In genomic region chrX:101686574-101686973, GRCh38 we compare ENCODE assay signal across 15 cellular contexts.
"Had no signal": no experiment of that assay in that cellular context is flagged by ENCODE, and none has a peak within 500 bp of the region (broad histone marks: within the 10 kb centered on the region; RNA-seq: fewer than 3 reads in every experiment).

No MANE protein-coding gene starts in this region.

- H2AFZ ChIP-seq: hepatocyte, neural progenitor cell had no signal

- H3K9ac ChIP-seq: neural progenitor cell had no signal

- H3K4me2 ChIP-seq: hepatocyte, neural progenitor cell had no signal

- DNase-seq: colonic mucosa; dermis blood vessel endothelial cell; kidney glomerular epithelial cell; natural killer cell; nucleus accumbens; spleen; stimulated activated CD4-positive, alpha-beta T cell treated with anti-CD3 and anti-CD28 coated beads, Interleukin-15, amount 100 ng/mL, for 24 hours; stimulated activated CD4-positive, alpha-beta T cell treated with anti-CD3 and anti-CD28 coated beads, Interleukin-1b, Interleukin-23, amount 100 ng/mL, for 48 hours; stimulated activated CD4-positive, alpha-beta T cell treated with anti-CD3 and anti-CD28 coated beads, Interleukin-4, amount 100 ng/mL, for 4 hours; stimulated activated naive B cell treated with anti-CD40 and anti-IgM and Interleukin-4, amounts not matched to agents 10 μg/mL and 1 μg/mL and 100 μg/mL, for 72 hours; stomach; substantia nigra; trophoblast cell had no signal

- H3K9me3 ChIP-seq: colonic mucosa, spleen, stomach had no signal

- H3K79me2 ChIP-seq: hepatocyte had no signal

- H3K27me3 ChIP-seq: colonic mucosa, hepatocyte, neural progenitor cell had no signal

- H3K27ac ChIP-seq: colonic mucosa, hepatocyte, neural progenitor cell, spleen, stomach had no signal

- H3K4me3 ChIP-seq: colonic mucosa, hepatocyte, neural progenitor cell, spleen, stomach had no signal

- H3K4me1 ChIP-seq: colonic mucosa, neural progenitor cell, spleen, stomach had no signal

- H3K36me3 ChIP-seq: colonic mucosa, neural progenitor cell, spleen, stomach had no signal
